In the genomic region with DNA sequence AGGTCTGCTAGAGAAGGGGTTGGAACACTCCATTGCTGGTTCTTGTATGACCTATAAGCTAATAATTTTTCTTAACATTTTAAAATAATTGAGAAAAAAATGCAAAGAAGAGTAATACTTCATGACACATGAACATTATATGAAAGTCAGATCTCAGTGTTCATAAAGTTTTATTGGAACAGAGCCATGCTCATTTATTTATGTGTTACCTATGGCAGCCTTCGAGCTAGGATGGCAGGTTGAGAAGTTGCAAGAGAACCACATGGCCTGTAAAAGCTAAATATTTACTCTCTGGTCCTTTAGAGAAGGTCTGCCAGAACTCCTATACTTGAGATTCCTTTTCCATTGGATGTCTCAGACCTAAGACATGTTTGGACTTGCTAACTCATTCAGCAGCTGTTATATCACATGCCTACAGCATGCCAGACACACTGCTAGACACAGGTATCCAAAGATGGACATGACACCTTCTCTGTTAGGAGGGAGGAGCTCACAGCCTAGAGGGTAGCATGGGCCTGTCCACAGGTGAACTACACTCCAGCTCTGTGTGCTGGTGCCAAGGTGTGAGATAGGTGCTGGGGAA, we compare ENCODE assay signal across 1 cellular context.
TF ChIP-seq lines count a peak whose summit lies in the region.

No MANE protein-coding gene starts in this region.

TF ChIP-seq in H1, 55 proteins besides CTCF, POLR2A, EP300 and RAD21:
- TF ChIP-seq KDM1A (IDR thresholded peaks at IDR 0.05; ENCODE audit: borderline replicate concordance, low read length) (no peak), TBP (IDR thresholded peaks at IDR 0.05; ENCODE audit: low read depth, low read length) (no peak), TCF12 (IDR thresholded peaks at IDR 0.05; ENCODE audit: low read depth, low read length) (no peak), RNF2 (IDR thresholded peaks at IDR 0.05; ENCODE audit: borderline replicate concordance, low read depth, low read length, missing control alignments, poor library complexity, severe bottlenecking) (no peak), PHF8 (conservative IDR thresholded peaks at IDR 0.05; ENCODE audit: low read depth, low read length) (no peak), SIX5 (IDR thresholded peaks at IDR 0.05; ENCODE audit: low read depth, low read length) (no peak), SP1 (IDR thresholded peaks at IDR 0.05; ENCODE audit: low read depth, low read length) (no peak), EZH2 (IDR thresholded peaks at IDR 0.05; ENCODE audit: low read depth, low read length, severe bottlenecking) (no peak), SAP30 (IDR thresholded peaks at IDR 0.05; ENCODE audit: insufficient read depth, insufficient replicate concordance, low read length) (no peak), FOSL1 (IDR thresholded peaks at IDR 0.05; ENCODE audit: insufficient read depth, low read depth, low read length) (no peak), SRF (IDR thresholded peaks at IDR 0.05; ENCODE audit: low read depth, low read length) (no peak), NANOG (IDR thresholded peaks at IDR 0.05; ENCODE audit: insufficient read depth, low read depth, low read length, poor library complexity, severe bottlenecking) (no peak), CBX5 (IDR thresholded peaks at IDR 0.05; ENCODE audit: low read depth, low read length) (no peak), SP4 (IDR thresholded peaks at IDR 0.05; ENCODE audit: low read length) (no peak), ZNF274 (IDR thresholded peaks at IDR 0.05; ENCODE audit: borderline replicate concordance, extremely low read depth, low read length) (no peak), BCL11A (IDR thresholded peaks at IDR 0.05; ENCODE audit: low read depth in 2 of 2, low read length in 2 of 2) (no peak)
TF ChIP-seq in H1: peak in this region for 0.
